ENCODE assay signal across 36 cellular contexts in genomic region chr14:39957987-39958386, GRCh38.
DNase-seq lines count a peak whose midpoint lies in the region; ATAC-seq, FAIRE-seq and TF ChIP-seq lines count a peak whose summit lies in the region.
"Had no signal": no experiment of that assay in that cellular context is flagged by ENCODE, and none has a peak within 500 bp of the region (broad histone marks: within the 10 kb centered on the region; RNA-seq: fewer than 3 reads in every experiment).

No MANE protein-coding gene starts in this region.

- 25% methylated on average over 3 of the region's 3 CpGs for WGBS in GM12878 (ENCODE audit: insufficient coverage, insufficient replicate concordance, low lambda C conversion rate, missing lambda C conversion rate)

- H3K9me3 ChIP-seq in GM12878 (replicated peaks; ENCODE audit: control insufficient read depth, insufficient read depth, low read length), result no peaks in the 10 kb centered on the region
- H3K9me3 ChIP-seq: ovary, vagina had no signal

- no peak overlapping the region for H3K4me3 Mint-ChIP-seq in natural killer cell treated with Interleukin-12 subunit alpha and Interleukin-12 subunit beta and Interleukin-15 and Interleukin-18, amount 100 ng/mL, for 72 hours
- H3K4me3 Mint-ChIP-seq: activated CD4-positive, alpha-beta T cell treated with anti-CD3 and anti-CD28 coated beads, Interleukin-2, amount 10 ng/mL, durations not matched to agents 24 days and 14 days; activated naive CD8-positive, alpha-beta T cell treated with anti-CD3 and anti-CD28 coated beads, Interleukin-2, amount 50 U/mL, for 24 hours; activated T-cell treated with anti-CD3 and anti-CD28 coated beads, Interleukin-2, amount 50 U/mL, for 4 hours; nephron; stimulated activated naive CD8-positive, alpha-beta T cell treated with anti-CD3 and anti-CD28 coated beads, Interleukin-15, Interleukin-2, amounts not matched to agents 100 ng/mL and 50 ng/mL, for 24 hours; T-helper 2 cell treated with Interferon-gamma antibody and Interleukin-4, amounts not matched to agents 5 μg/mL and 100 μg/mL, for 36 hours had no signal

- no TSS peak for BruUV-seq in GM12878 (replicated peaks; lab: Mats Ljungman, UMichigan)

- CTCF ChIA-PET in GM12878 (lab: Yijun Ruan, JAX), result interaction anchor here (0.7 to 4.5 kb wide), 15 partner anchors 9 to 1643 kb away, joined by 3 to 38 read pairs (median 5); no protein-coding TSS in a partner anchor

- peaks cover 25% of the 10 kb centered on the region for H3K9me3 Mint-ChIP-seq in natural killer cell treated with Interleukin-12 subunit alpha and Interleukin-12 subunit beta and Interleukin-15 and Interleukin-18, amount 100 ng/mL, for 72 hours

- intact Hi-C loops in GM12878 (cut with micrococcal nuclease; ENCODE audit: unreplicated experiment), result loop anchor here (10.0 kb wide), 2 partner anchors 383 to 427 kb away; no protein-coding TSS in a partner anchor

- no peak overlapping the region for H3K4me3 ChIP-seq in GM12878
- H3K4me3 ChIP-seq: heart right ventricle, lung, mucosa of descending colon, ovary, skin epidermis, thoracic aorta, vagina had no signal

- no peak for TF ChIP-seq EP300 in GM12878 (IDR thresholded peaks at IDR 0.05; ENCODE audit: borderline replicate concordance in 1 of 2, control insufficient read depth in 1 of 2, low read depth in 2 of 2, low read length in 2 of 2)

- H3K79me2 ChIP-seq in GM12878 (ENCODE audit: control insufficient read depth, insufficient read depth, low read length), result no peaks in the 10 kb centered on the region

- no peak for TF ChIP-seq RAD21 in GM12878 (IDR thresholded peaks at IDR 0.05; ENCODE audit: insufficient read depth, low read depth, low read length)

- no peaks in the 10 kb centered on the region for H3K27me3 Mint-ChIP-seq in natural killer cell treated with Interleukin-12 subunit alpha and Interleukin-12 subunit beta and Interleukin-15 and Interleukin-18, amount 100 ng/mL, for 72 hours
- H3K27me3 Mint-ChIP-seq: activated CD4-positive, alpha-beta T cell treated with anti-CD3 and anti-CD28 coated beads, Interleukin-2, amount 10 ng/mL, durations not matched to agents 24 days and 14 days; activated naive CD8-positive, alpha-beta T cell treated with anti-CD3 and anti-CD28 coated beads, Interleukin-2, amount 50 U/mL, for 24 hours; stimulated activated naive CD8-positive, alpha-beta T cell treated with anti-CD3 and anti-CD28 coated beads, Interleukin-15, Interleukin-2, amounts not matched to agents 100 ng/mL and 50 ng/mL, for 24 hours had no signal

- H4K20me1 ChIP-seq in GM12878 (ENCODE audit: control insufficient read depth, insufficient read depth), result no peaks in the 10 kb centered on the region

- no peak overlapping the region for H3K27ac ChIP-seq in GM12878 (ENCODE audit: control insufficient read depth, insufficient read depth)
- H3K27ac ChIP-seq: C4-2B, foreskin keratinocyte, heart right ventricle, ovary, skin epidermis, thoracic aorta, vagina, WERI-Rb-1 had no signal

- no peaks in the 10 kb centered on the region for H3K27me3 ChIP-seq in GM12878 (replicated peaks in 1 of 2; ENCODE audit: control insufficient read depth in 2 of 2, insufficient read depth in 2 of 2, low read length in 1 of 2)
- H3K27me3 ChIP-seq: foreskin keratinocyte, heart right ventricle, ovary, vagina had no signal

- peak; percentile 69 for ATAC-seq in GM19025 (IDR thresholded peaks at IDR 0.05; ENCODE audit: low read depth, unreplicated experiment)
- peak; percentile 62 for ATAC-seq in HG03457 (IDR thresholded peaks at IDR 0.05; ENCODE audit: unreplicated experiment)
- ATAC-seq in GM12878, result peak; percentile 56
- no peak for ATAC-seq in natural killer cell treated with Interleukin-12 subunit alpha and Interleukin-12 subunit beta and Interleukin-15 and Interleukin-18, amount 100 ng/mL, for 72 hours
- no peak for ATAC-seq in HG03439 (IDR thresholded peaks at IDR 0.05; ENCODE audit: unreplicated experiment)
- ATAC-seq: activated naive CD8-positive, alpha-beta T cell treated with anti-CD3 and anti-CD28 coated beads, Interleukin-2, amount 50 U/mL, for 24 hours; activated T-cell treated with anti-CD3 and anti-CD28 coated beads, Interleukin-2, amount 50 U/mL, for 4 hours; esophagus mucosa; foreskin keratinocyte; heart right ventricle; mucosa of descending colon; SK-N-SH treated with all-trans-retinoic acid at 6 μM for 48 hours had no signal

- POLR2A ChIA-PET in GM12878 (lab: Charles Lee), result no interaction called here

- SMC1A ChIA-PET in GM12878 (lab: Charles Lee; ENCODE audit: uncharacterized antibody, unreplicated experiment), result interaction anchor here (0.6 to 4.4 kb wide), 13 partner anchors 11 to 490 kb away, joined by 3 to 44 read pairs (median 4); no protein-coding TSS in a partner anchor

- RAD21 ChIA-PET in GM12878 (lab: Charles Lee; ENCODE audit: unreplicated experiment), result interaction anchor here (0.9 to 4.8 kb wide), 7 partner anchors 10 to 460 kb away, joined by 3 to 32 read pairs (median 4); no protein-coding TSS in a partner anchor

- DNase-seq in H4 (ENCODE audit: low spot score) (peak; percentile 6), GM12878 (ENCODE audit: low read depth, low spot score) (no peak), NCI-H1436 (lab: John Stamatoyannopoulos, UW) (no peak), NCI-H510A treated with DMSO at 0.1 percent for 48 hours (lab: John Stamatoyannopoulos, UW) (no peak)
- no peak for DNase-seq in natural killer cell treated with Interleukin-12 subunit alpha and Interleukin-12 subunit beta and Interleukin-15 and Interleukin-18, amount 100 ng/mL, for 72 hours (ENCODE audit: low spot score)
- DNase-seq: activated CD4-positive, alpha-beta T cell treated with anti-CD3 and anti-CD28 coated beads, Interleukin-2, amount 10 ng/mL, durations not matched to agents 24 days and 14 days; activated naive CD8-positive, alpha-beta T cell treated with anti-CD3 and anti-CD28 coated beads, Interleukin-2, amount 50 U/mL, for 24 hours; activated T-cell treated with anti-CD3 and anti-CD28 coated beads, Interleukin-2, amount 50 U/mL, for 4 hours; Calu3; central memory CD4-positive, alpha-beta T cell; DMS79 treated with DMSO at 0.1 percent for 48 hours; foreskin keratinocyte; heart right ventricle; IMR-90; kidney glomerular epithelial cell; mucosa of descending colon; NCI-H1105; NCI-H2029 treated with DMSO at 0.1 percent for 48 hours; NCI-H2227 treated with DMSO at 0.1 percent for 48 hours; NCI-H82; ovary; WERI-Rb-1 had no signal

- TF ChIP-seq CTCF in GM12878 (IDR thresholded peaks at IDR 0.05 in 2 of 3, conservative IDR thresholded peaks at IDR 0.05 in 1 of 3; ENCODE audit: control insufficient read depth in 2 of 3, extremely low read depth in 1 of 3, insufficient read depth in 1 of 3, low read depth in 3 of 3, low read length in 3 of 3), result no peak

- no peaks in the 10 kb centered on the region for H3K36me3 ChIP-seq in GM12878 (ENCODE audit: control insufficient read depth in 2 of 2, insufficient read depth in 2 of 2, low read length in 1 of 2)
- H3K36me3 ChIP-seq: heart right ventricle, ovary, thoracic aorta, vagina, WERI-Rb-1 had no signal

- no peaks in the 10 kb centered on the region for H3K4me1 Mint-ChIP-seq in natural killer cell treated with Interleukin-12 subunit alpha and Interleukin-12 subunit beta and Interleukin-15 and Interleukin-18, amount 100 ng/mL, for 72 hours (ENCODE audit: low read depth in 2 of 2)
- H3K4me1 Mint-ChIP-seq: activated CD4-positive, alpha-beta T cell treated with anti-CD3 and anti-CD28 coated beads, Interleukin-2, amount 10 ng/mL, durations not matched to agents 24 days and 14 days; activated naive CD8-positive, alpha-beta T cell treated with anti-CD3 and anti-CD28 coated beads, Interleukin-2, amount 50 U/mL, for 24 hours; nephron had no signal

- no peak overlapping the region for H2AFZ ChIP-seq in GM12878 (ENCODE audit: control insufficient read depth, low read depth, low read length)

- no peaks in the 10 kb centered on the region for H3K4me1 ChIP-seq in GM12878 (ENCODE audit: control insufficient read depth, insufficient read depth, low read length)
- H3K4me1 ChIP-seq: foreskin keratinocyte, heart right ventricle, vagina had no signal

- TF ChIP-seq POLR2A in GM12878 (IDR thresholded peaks at IDR 0.05; ENCODE audit: low read depth, low read length), result no peak

- no peak overlapping the region for H3K9ac ChIP-seq in GM12878 (ENCODE audit: control insufficient read depth, insufficient read depth, low read length)

- no peak for FAIRE-seq in GM12878 (lab: Jason Lieb, UNC)
- FAIRE-seq: H1 had no signal

- no peak overlapping the region for H3K4me2 ChIP-seq in GM12878 (ENCODE audit: control insufficient read depth, insufficient read depth)

- H3K36me3 Mint-ChIP-seq in natural killer cell treated with Interleukin-12 subunit alpha and Interleukin-12 subunit beta and Interleukin-15 and Interleukin-18, amount 100 ng/mL, for 72 hours, result peaks cover 9% of the 10 kb centered on the region

- in situ Hi-C loops in GM12878 (cut with MboI), result no loop called here

- no peak overlapping the region for H3K27ac Mint-ChIP-seq in natural killer cell treated with Interleukin-12 subunit alpha and Interleukin-12 subunit beta and Interleukin-15 and Interleukin-18, amount 100 ng/mL, for 72 hours
- H3K27ac Mint-ChIP-seq: activated CD4-positive, alpha-beta T cell treated with anti-CD3 and anti-CD28 coated beads, Interleukin-2, amount 10 ng/mL, durations not matched to agents 24 days and 14 days; activated naive CD8-positive, alpha-beta T cell treated with anti-CD3 and anti-CD28 coated beads, Interleukin-2, amount 50 U/mL, for 24 hours; nephron; stimulated activated naive CD8-positive, alpha-beta T cell treated with anti-CD3 and anti-CD28 coated beads, Interleukin-15, Interleukin-2, amounts not matched to agents 100 ng/mL and 50 ng/mL, for 24 hours; T-helper 2 cell treated with Interferon-gamma antibody and Interleukin-4, amounts not matched to agents 5 μg/mL and 100 μg/mL, for 36 hours had no signal

TF ChIP-seq in GM12878, 131 proteins besides CTCF, POLR2A, EP300 and RAD21 (continues in another document):
- TF ChIP-seq IRF3 (IDR thresholded peaks at IDR 0.05), result no peak

Comparison
In these comparisons a context has a peak if more than half of its experiments do, and no peak if none do; other contexts are left out.
1. ATAC-seq: peak in GM19025 (single experiment), HG03457 (single experiment) and GM12878 (single experiment); none in natural killer cell treated with Interleukin-12 subunit alpha and Interleukin-12 subunit beta and Interleukin-15 and Interleukin-18, amount 100 ng/mL, for 72 hours (0 of 2) and HG03439 (single experiment).